In genomic region chr12:118374126-118374725, GRCh38 we compare ENCODE assay signal across 2 cellular contexts.
TF ChIP-seq lines count a peak whose summit lies in the region.

No MANE protein-coding gene starts in this region.

TF ChIP-seq in SK-N-SH, 30 proteins besides CTCF, POLR2A, EP300 and RAD21 (continued from another document):
- TF ChIP-seq ZBTB33 (IDR thresholded peaks at IDR 0.05; ENCODE audit: borderline replicate concordance, low read depth) = no peak
- TF ChIP-seq YY1 (IDR thresholded peaks at IDR 0.05; ENCODE audit: low read depth) = no peak
- no peak for TF ChIP-seq GABPA (IDR thresholded peaks at IDR 0.05; ENCODE audit: low read depth)
- no peak for TF ChIP-seq POLR2AphosphoS5 (IDR thresholded peaks at IDR 0.05; ENCODE audit: low read depth, low read length)
- no peak for TF ChIP-seq FOSL2 (IDR thresholded peaks at IDR 0.05; ENCODE audit: borderline replicate concordance, low read depth)
- TF ChIP-seq NFIC (IDR thresholded peaks at IDR 0.05; ENCODE audit: borderline replicate concordance) = no peak
- no peak for TF ChIP-seq ELF1 (IDR thresholded peaks at IDR 0.05)
- no peak for TF ChIP-seq NRF1 (IDR thresholded peaks at IDR 0.05; ENCODE audit: low read depth, low read length)
- TF ChIP-seq TAF1 (IDR thresholded peaks at IDR 0.05; ENCODE audit: borderline replicate concordance, low read depth, low read length) = no peak
- no peak for TF ChIP-seq PBX3 (IDR thresholded peaks at IDR 0.05)
- no peak for TF ChIP-seq MAX (IDR thresholded peaks at IDR 0.05; ENCODE audit: low read depth)
- no peak for TF ChIP-seq IRF3 (IDR thresholded peaks at IDR 0.05; ENCODE audit: low read depth, low read length)
- TF ChIP-seq TEAD4 (IDR thresholded peaks at IDR 0.05; ENCODE audit: borderline replicate concordance, insufficient read depth) = no peak

TF ChIP-seq in SK-N-SH treated with all-trans-retinoic acid at 6 μM for 48 hours, 23 proteins besides CTCF, POLR2A, EP300 and RAD21 (continued from another document):
- TF ChIP-seq PATZ1 (CRISPR knock-in tag; IDR thresholded peaks at IDR 0.05; ENCODE audit: borderline replicate concordance) (no peak), BACH2 (CRISPR knock-in tag; IDR thresholded peaks at IDR 0.05; ENCODE audit: borderline replicate concordance) (no peak), SNAI2 (CRISPR knock-in tag; IDR thresholded peaks at IDR 0.05) (no peak), RARB (CRISPR knock-in tag; IDR thresholded peaks at IDR 0.05) (no peak), ARNTL (CRISPR knock-in tag; IDR thresholded peaks at IDR 0.05; ENCODE audit: borderline replicate concordance, low read depth) (no peak), ZNF70 (CRISPR knock-in tag; IDR thresholded peaks at IDR 0.05) (no peak), POU6F1 (CRISPR knock-in tag; IDR thresholded peaks at IDR 0.05; ENCODE audit: borderline replicate concordance, low read depth) (no peak), PPARA (CRISPR knock-in tag; IDR thresholded peaks at IDR 0.05; ENCODE audit: borderline replicate concordance) (no peak), TSHZ2 (CRISPR knock-in tag; IDR thresholded peaks at IDR 0.05) (no peak)
